28 cellular contexts compared by ENCODE assay signal in genomic region chr3:29538610-29538958, GRCh38.
"Had no signal": no experiment of that assay in that cellular context is flagged by ENCODE, and none has a peak within 500 bp of the region (broad histone marks: within the 10 kb centered on the region; RNA-seq: fewer than 3 reads in every experiment).

No MANE protein-coding gene starts in this region.

- H3K27ac Mint-ChIP-seq: activated CD8-positive, alpha-beta T cell treated with anti-CD3 and anti-CD28 coated beads, Interleukin-2, amount 10 ng/mL, durations not matched to agents 7 days and 5 days; activated naive CD4-positive, alpha-beta T cell treated with anti-CD3 and anti-CD28 coated beads, Interleukin-2, amount 50 U/mL, for 72 hours; activated naive CD8-positive, alpha-beta T cell treated with anti-CD3 and anti-CD28 coated beads, Interleukin-2, amount 50 U/mL, for 24 hours; activated T-cell treated with anti-CD3 and anti-CD28 coated beads, Interleukin-2, amount 50 U/mL, for 24 hours; activated T-helper 1 cell treated with anti-CD3 and anti-CD28 coated beads, Interleukin-12 subunit alpha, Interleukin-12 subunit beta, Interleukin-2, Interleukin-4 antibody, amounts not matched to agents 30 ng/mL and 10 ng/mL and 1 ng/mL, durations not matched to agents 14 hours and 24 hours and 36 hours; T-helper 1 cell treated with Interleukin-12 subunit alpha and Interleukin-12 subunit beta and Interleukin-4 antibody, amounts not matched to agents 30 μg/mL and 1 μg/mL, for 36 hours; WTC11 had no signal

- H3K36me3 Mint-ChIP-seq: activated naive CD4-positive, alpha-beta T cell treated with anti-CD3 and anti-CD28 coated beads, Interleukin-2, amount 50 U/mL, for 72 hours; WTC11 had no signal

- H3K27me3 ChIP-seq: ascending aorta, body of pancreas, SJCRH30 had no signal

- H3K9me3 ChIP-seq: ascending aorta, body of pancreas, SJCRH30 had no signal

- H3K27me3 Mint-ChIP-seq: activated naive CD8-positive, alpha-beta T cell treated with anti-CD3 and anti-CD28 coated beads, Interleukin-2, amount 50 U/mL, for 24 hours; activated T-cell treated with anti-CD3 and anti-CD28 coated beads, Interleukin-2, amount 50 U/mL, for 24 hours had no signal

- DNase-seq: activated CD4-positive, alpha-beta T cell treated with anti-CD3 and anti-CD28 coated beads for 48 hours; activated CD4-positive, alpha-beta T cell treated with anti-CD3 and anti-CD28 coated beads, Interleukin-2, amount 50 U/mL, for 4 hours; activated CD4-positive, CD25-positive, alpha-beta regulatory T cell treated with anti-CD3 and anti-CD28 coated beads, Interleukin-2, amount 50 U/mL, for 72 hours; activated CD8-positive, alpha-beta T cell treated with anti-CD3 and anti-CD28 coated beads, Interleukin-2, amount 10 ng/mL, durations not matched to agents 7 days and 5 days; activated effector memory CD4-positive, alpha-beta T cell treated with Interleukin-2 at 50 U/mL for 16 hours; activated naive CD4-positive, alpha-beta T cell; activated naive CD8-positive, alpha-beta T cell treated with anti-CD3 and anti-CD28 coated beads, Interleukin-2, amount 50 U/mL, for 24 hours; activated T-cell treated with anti-CD3 and anti-CD28 coated beads, Interleukin-2, amount 50 U/mL, for 24 hours; amniotic stem cell; body of pancreas; KG1; MV-4-11; NCI-H1092 treated with DMSO at 0.1 percent for 48 hours; NCI-H1417 treated with DMSO at 0.1 percent for 48 hours; NCI-H1694; NCI-H2029; NCI-H2107; NCI-H2171 treated with DMSO at 0.1 percent for 48 hours; NCI-H345; NCI-H510A; NCI-H526 treated with DMSO at 0.1 percent for 48 hours; NCI-H82; SJCRH30 had no signal

- ATAC-seq: activated CD8-positive, alpha-beta T cell treated with anti-CD3 and anti-CD28 coated beads, Interleukin-2, amount 10 ng/mL, durations not matched to agents 7 days and 5 days; activated naive CD4-positive, alpha-beta T cell treated with anti-CD3 and anti-CD28 coated beads, Interleukin-2, amount 50 U/mL, for 72 hours; activated naive CD8-positive, alpha-beta T cell treated with anti-CD3 and anti-CD28 coated beads, Interleukin-2, amount 50 U/mL, for 24 hours; body of pancreas; WTC11 had no signal

- H3K4me1 ChIP-seq: body of pancreas, SJCRH30 had no signal

- H3K4me3 Mint-ChIP-seq: activated CD8-positive, alpha-beta T cell treated with anti-CD3 and anti-CD28 coated beads, Interleukin-2, amount 10 ng/mL, durations not matched to agents 7 days and 5 days; activated naive CD8-positive, alpha-beta T cell treated with anti-CD3 and anti-CD28 coated beads, Interleukin-2, amount 50 U/mL, for 24 hours; activated T-cell treated with anti-CD3 and anti-CD28 coated beads, Interleukin-2, amount 50 U/mL, for 24 hours; activated T-helper 1 cell treated with anti-CD3 and anti-CD28 coated beads, Interleukin-12 subunit alpha, Interleukin-12 subunit beta, Interleukin-2, Interleukin-4 antibody, amounts not matched to agents 30 ng/mL and 10 ng/mL and 1 ng/mL, durations not matched to agents 14 hours and 24 hours and 36 hours; T-helper 1 cell treated with Interleukin-12 subunit alpha and Interleukin-12 subunit beta and Interleukin-4 antibody, amounts not matched to agents 30 μg/mL and 1 μg/mL, for 36 hours; WTC11 had no signal

- H3K36me3 ChIP-seq: ascending aorta, SJCRH30 had no signal

- H3K4me1 Mint-ChIP-seq: activated naive CD8-positive, alpha-beta T cell treated with anti-CD3 and anti-CD28 coated beads, Interleukin-2, amount 50 U/mL, for 24 hours had no signal

- H3K4me3 ChIP-seq: ascending aorta, body of pancreas, SJCRH30 had no signal

- H3K27ac ChIP-seq: body of pancreas, SJCRH30 had no signal

- H3K9me3 Mint-ChIP-seq: activated naive CD4-positive, alpha-beta T cell treated with anti-CD3 and anti-CD28 coated beads, Interleukin-2, amount 50 U/mL, for 72 hours; activated naive CD8-positive, alpha-beta T cell treated with anti-CD3 and anti-CD28 coated beads, Interleukin-2, amount 50 U/mL, for 24 hours; activated T-cell treated with anti-CD3 and anti-CD28 coated beads, Interleukin-2, amount 50 U/mL, for 24 hours; activated T-helper 1 cell treated with anti-CD3 and anti-CD28 coated beads, Interleukin-12 subunit alpha, Interleukin-12 subunit beta, Interleukin-2, Interleukin-4 antibody, amounts not matched to agents 30 ng/mL and 10 ng/mL and 1 ng/mL, durations not matched to agents 14 hours and 24 hours and 36 hours; T-helper 1 cell treated with Interleukin-12 subunit alpha and Interleukin-12 subunit beta and Interleukin-4 antibody, amounts not matched to agents 30 μg/mL and 1 μg/mL, for 36 hours; WTC11 had no signal
